In the genomic region with DNA sequence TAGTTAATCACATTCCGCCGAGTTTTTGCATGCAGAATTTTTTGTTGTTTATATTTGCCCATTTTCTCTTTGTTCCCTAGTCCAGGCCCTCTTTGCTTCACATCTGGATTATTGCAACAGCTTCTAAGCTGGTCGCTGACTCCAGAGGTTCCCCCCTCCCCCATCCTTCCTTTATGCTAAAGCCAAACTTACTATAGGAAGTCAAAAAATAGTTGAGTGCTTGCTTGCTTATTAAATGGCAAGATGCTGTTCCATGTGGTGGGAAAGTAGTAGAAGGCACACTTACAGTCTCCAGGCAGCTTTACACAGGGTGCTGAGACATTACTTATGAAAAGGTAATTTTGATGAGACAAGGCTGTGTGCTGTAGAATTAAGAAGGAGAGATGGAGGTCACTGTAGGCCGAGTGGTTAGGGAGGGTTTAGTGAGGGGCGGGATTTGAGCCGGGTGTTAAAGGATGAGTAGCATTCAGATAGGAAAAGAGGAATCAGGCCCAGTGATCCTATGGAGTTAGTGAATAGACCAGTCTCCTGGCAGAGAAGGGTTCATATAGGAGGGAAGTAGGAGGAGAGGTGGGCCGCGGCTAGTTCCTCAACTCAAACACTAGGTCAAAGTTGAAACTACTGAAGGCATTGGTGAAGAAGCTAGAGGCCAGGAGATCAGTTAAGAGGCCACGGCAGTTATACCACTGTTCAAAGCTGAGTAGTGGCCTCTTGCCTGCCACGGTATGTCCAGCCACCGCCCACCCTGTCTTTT, we compare ENCODE assay signal across 9 cellular contexts. TPM values are rescaled to one million over a fixed set of nuclear protein-coding genes. Genes with fewer than 3 reads are reported as not detected.
DNase-seq lines count a peak whose midpoint lies in the region; ATAC-seq, FAIRE-seq and TF ChIP-seq lines count a peak whose summit lies in the region.
"Had no signal": no experiment of that assay in that cellular context is flagged by ENCODE, and none has a peak within 500 bp of the region (broad histone marks: within the 10 kb centered on the region; RNA-seq: fewer than 3 reads in every experiment).

No MANE protein-coding gene starts in this region.

- no peaks in the 10 kb centered on the region for H3K9me3 Mint-ChIP-seq in activated naive CD8-positive, alpha-beta T cell treated with anti-CD3 and anti-CD28 coated beads, Interleukin-2, amount 10 ng/mL, durations not matched to agents 7 days and 5 days

- peaks cover 9% of the 10 kb centered on the region; the same call in 1 of the 2 replicates for H3K27me3 ChIP-seq in HUES64 (ENCODE audit: insufficient read depth, low read length)
- H3K27me3 ChIP-seq in tibial artery = no peaks in the 10 kb centered on the region

- H3K9me3 ChIP-seq in HUES64 (ENCODE audit: insufficient read depth, low read depth, low read length) = no peaks in the 10 kb centered on the region
- no peaks in the 10 kb centered on the region for H3K9me3 ChIP-seq in kidney (ENCODE audit: control insufficient read depth in 1 of 2, low read length in 2 of 2)
- H3K9me3 ChIP-seq in tibial artery = no peaks in the 10 kb centered on the region

- H3K4me1 ChIP-seq in HUES64 (ENCODE audit: insufficient read depth, low read length) (peaks cover 21% of the 10 kb centered on the region), kidney (ENCODE audit: control insufficient read depth in 1 of 2, insufficient read depth in 1 of 2, low read depth in 1 of 2, low read length in 2 of 2) (peaks cover 4 to 16% of the 10 kb centered on the region in 2 donors), tibial artery (peaks cover 0 to 27% (median 20%) of the 10 kb centered on the region in 4 donors)

- POLR2A ChIA-PET in activated naive CD8-positive, alpha-beta T cell treated with anti-CD3 and anti-CD28 coated beads, Interleukin-2, amount 10 ng/mL, durations not matched to agents 7 days and 5 days (lab: Charles Lee) = interaction anchor here (0.6 to 2.0 kb wide), 3 partner anchors 57 to 565 kb away, joined by 3 to 4 read pairs (median 3); a partner anchor contains a TSS

- 30% methylated on average over 11 of the region's 11 CpGs for WGBS in HUES64

- H3K4me3 ChIP-seq in HUES64 (ENCODE audit: low read length) (peak overlapping the region; percentile 83), kidney (ENCODE audit: low read length in 2 of 2) (peak overlapping the region; percentile 83), tibial artery (peak overlapping the region; percentile 73 to 98)

- peaks cover 13% of the 10 kb centered on the region for H3K36me3 Mint-ChIP-seq in activated naive CD8-positive, alpha-beta T cell treated with anti-CD3 and anti-CD28 coated beads, Interleukin-2, amount 10 ng/mL, durations not matched to agents 7 days and 5 days

- H3K9ac ChIP-seq in HUES64 (ENCODE audit: low read depth, low read length) (no peak overlapping the region; the same call in 1 of the 2 replicates), kidney (ENCODE audit: low read length in 2 of 2) (peak overlapping the region; percentile 63 to 80)

- intact Hi-C loops in kidney (cut with DNase I) = no loop called here
- intact Hi-C loops in tibial artery (cut with DNase I; ENCODE audit: low total_unique reads) = no loop called here

- ATAC-seq in activated naive CD8-positive, alpha-beta T cell treated with anti-CD3 and anti-CD28 coated beads, Interleukin-2, amount 10 ng/mL, durations not matched to agents 7 days and 5 days (ENCODE audit: low read depth) = no peak
- ATAC-seq in left lobe of liver = no peak

- no peak for DNase-seq in activated naive CD8-positive, alpha-beta T cell treated with anti-CD3 and anti-CD28 coated beads, Interleukin-2, amount 10 ng/mL, durations not matched to agents 7 days and 5 days
- DNase-seq in kidney (no peak), tibial artery (no peak), NCI-H524 treated with DMSO at 0.1 percent for 48 hours (lab: John Stamatoyannopoulos, UW) (no peak), left lobe of liver (ENCODE audit: low spot score) (no peak), NCI-H2029 (lab: John Stamatoyannopoulos, UW) (no peak)

- peak overlapping the region; percentile 91 for H3K4me3 Mint-ChIP-seq in activated naive CD8-positive, alpha-beta T cell treated with anti-CD3 and anti-CD28 coated beads, Interleukin-2, amount 10 ng/mL, durations not matched to agents 7 days and 5 days

- H3K4me1 Mint-ChIP-seq in activated naive CD8-positive, alpha-beta T cell treated with anti-CD3 and anti-CD28 coated beads, Interleukin-2, amount 10 ng/mL, durations not matched to agents 7 days and 5 days = peaks cover 27% of the 10 kb centered on the region

- TF ChIP-seq CTCF in 22Rv1 (IDR thresholded peaks at IDR 0.05) (no peak), kidney (IDR thresholded peaks at IDR 0.05; ENCODE audit: borderline replicate concordance, extremely low read depth, insufficient read depth) (no peak), tibial artery (IDR thresholded peaks at IDR 0.05) (no peak)

- H3K36me3 ChIP-seq in HUES64 (ENCODE audit: insufficient read depth, low read length) = peaks cover 35% of the 10 kb centered on the region
- H3K36me3 ChIP-seq in kidney (ENCODE audit: control insufficient read depth in 1 of 2, insufficient read depth in 2 of 2, low read length in 2 of 2) = peaks cover 4 to 5% of the 10 kb centered on the region in 2 donors
- peaks cover 4 to 27% (median 16%) of the 10 kb centered on the region in 3 donors for H3K36me3 ChIP-seq in tibial artery

- peak overlapping the region; percentile 84 for H3K27ac Mint-ChIP-seq in activated naive CD8-positive, alpha-beta T cell treated with anti-CD3 and anti-CD28 coated beads, Interleukin-2, amount 10 ng/mL, durations not matched to agents 7 days and 5 days

- peaks cover 14% of the 10 kb centered on the region for H3K27me3 Mint-ChIP-seq in activated naive CD8-positive, alpha-beta T cell treated with anti-CD3 and anti-CD28 coated beads, Interleukin-2, amount 10 ng/mL, durations not matched to agents 7 days and 5 days

- no peak for FAIRE-seq in kidney (lab: Jason Lieb, UNC)

- peak overlapping the region; percentile 73; the same call in 1 of the 2 replicates for H3K27ac ChIP-seq in 22Rv1
- no peak overlapping the region; the same call in 1 of the 2 replicates for H3K27ac ChIP-seq in HUES64 (ENCODE audit: low read depth, low read length)
- H3K27ac ChIP-seq in kidney (ENCODE audit: low read depth in 2 of 2, low read length in 2 of 2) = peak overlapping the region in 1 of 2 donors; percentile 40
- peak overlapping the region in 1 of 2 donors; percentile 81 for H3K27ac ChIP-seq in tibial artery
- H3K27ac ChIP-seq: foreskin keratinocyte had no signal

RNA-seq across cellular contexts. Expression of a gene that starts 1.4 kb away (rescaled TPM):
- polyA plus RNA-seq in HUES64 (2013, experiment 1 of 2) = 7.2 TPM
- polyA plus RNA-seq in HUES64 (2013, experiment 2 of 2) = 7.2 TPM
- total RNA-seq in activated naive CD8-positive, alpha-beta T cell treated with anti-CD3 and anti-CD28 coated beads, Interleukin-2, amount 10 ng/mL, durations not matched to agents 7 days and 5 days = 10 to 100 TPM in 1 of 2 experiments, 1 to 10 TPM in 1; 9.8 to 10.5 TPM
- total RNA-seq in kidney = 12.5 TPM
- polyA plus RNA-seq in kidney (ENCODE audit: insufficient read depth, low read depth, low replicate concordance) = 2.5 TPM
- total RNA-seq in left lobe of liver = 2.7 TPM

RNA-seq across cellular contexts. Expression of a gene that starts 52.7 kb away (rescaled TPM):
- polyA plus RNA-seq in HUES64 (2013, experiment 1 of 2) = 8.8 TPM
- polyA plus RNA-seq in HUES64 (2013, experiment 2 of 2) = 11.7 TPM
- 1 to 10 TPM; 4.8 to 5.1 TPM for total RNA-seq in activated naive CD8-positive, alpha-beta T cell treated with anti-CD3 and anti-CD28 coated beads, Interleukin-2, amount 10 ng/mL, durations not matched to agents 7 days and 5 days
- total RNA-seq in kidney (25.2 TPM), left lobe of liver (3.2 TPM)
- 9.4 TPM for polyA plus RNA-seq in kidney (ENCODE audit: insufficient read depth, low read depth, low replicate concordance)

RNA-seq across cellular contexts. Expression of a gene that starts 57.0 kb away (rescaled TPM):
- 4.3 TPM for polyA plus RNA-seq in HUES64 (2013, experiment 1 of 2)
- polyA plus RNA-seq in HUES64 (2013, experiment 2 of 2) = 6.1 TPM
- 10 to 100 TPM; 23.0 to 29.4 TPM for total RNA-seq in activated naive CD8-positive, alpha-beta T cell treated with anti-CD3 and anti-CD28 coated beads, Interleukin-2, amount 10 ng/mL, durations not matched to agents 7 days and 5 days
- 18.8 TPM for total RNA-seq in kidney
- 6.6 TPM for polyA plus RNA-seq in kidney (ENCODE audit: insufficient read depth, low read depth, low replicate concordance)
- total RNA-seq in left lobe of liver = 8.2 TPM
